ENCODE assay signal across 7 cellular contexts in genomic region chr19:698529-698928, GRCh38. TPM values are rescaled to one million over a fixed set of nuclear protein-coding genes. Genes with fewer than 3 reads are reported as not detected.
"Had no signal": no experiment of that assay in that cellular context is flagged by ENCODE, and none has a peak within 500 bp of the region (broad histone marks: within the 10 kb centered on the region; RNA-seq: fewer than 3 reads in every experiment).

No MANE protein-coding gene starts in this region.

RNA-seq across cellular contexts. Expression of gene PRSS57, which starts 3.3 kb away (rescaled TPM):
- total RNA-seq: GM23248, GM23338, H1, H4, H7, H9, HFFc6 had no signal
- polyA plus RNA-seq: GM23248, H1 had no signal

RNA-seq across cellular contexts. Expression of gene MISP, which starts 52.4 kb away (rescaled TPM):
- total RNA-seq: GM23248, H4 had no signal
- polyA plus RNA-seq: GM23248 had no signal
